In genomic region chr11:108002476-108002875, GRCh38 we compare ENCODE assay signal across 35 cellular contexts.
"Had no signal": no experiment of that assay in that cellular context is flagged by ENCODE, and none has a peak within 500 bp of the region (broad histone marks: within the 10 kb centered on the region; RNA-seq: fewer than 3 reads in every experiment).

No MANE protein-coding gene starts in this region.

- DNase-seq: activated B cell treated with CpG ODN at 0.5 μM for 24 hours; activated CD4-positive, alpha-beta memory T cell treated with anti-CD3 and anti-CD28 coated beads for 36 hours; activated CD4-positive, alpha-beta T cell treated with anti-CD3 and anti-CD28 coated beads for 4 hours; activated CD4-positive, alpha-beta T cell treated with anti-CD3 and anti-CD28 coated beads, Interleukin-2, amount 10 ng/mL, durations not matched to agents 24 days and 14 days; activated CD4-positive, alpha-beta T cell treated with anti-CD3 and anti-CD28 coated beads, Interleukin-2, amount 50 U/mL, for 1 hour; activated CD4-positive, alpha-beta T cell treated with anti-CD3 and anti-CD28 coated beads, Interleukin-2, amount 50 U/mL, for 4 hours; activated CD4-positive, CD25-positive, alpha-beta regulatory T cell treated with anti-CD3 and anti-CD28 coated beads, Interleukin-2, amount 50 U/mL, for 72 hours; activated CD8-positive, alpha-beta memory T cell treated with anti-CD3 and anti-CD28 coated beads, Interleukin-2, amount 50 U/mL, for 4 hours; activated CD8-positive, alpha-beta T cell treated with anti-CD3 and anti-CD28 coated beads for 36 hours; activated effector memory CD4-positive, alpha-beta T cell treated with Interleukin-2 at 50 U/mL for 16 hours; activated gamma-delta T cell; activated naive CD4-positive, alpha-beta T cell treated with anti-CD3 and anti-CD28 coated beads, Interleukin-2, amount 10 ng/mL, durations not matched to agents 7 days and 5 days; activated naive CD4-positive, alpha-beta T cell treated with Interleukin-2 at 50 U/mL for 16 hours; activated naive CD8-positive, alpha-beta T cell treated with anti-CD3 and anti-CD28 coated beads, Interleukin-2, amount 10 ng/mL, durations not matched to agents 7 days and 5 days; activated naive CD8-positive, alpha-beta T cell treated with anti-CD3 and anti-CD28 coated beads, Interleukin-2, amount 50 U/mL, for 24 hours; activated T-cell treated with anti-CD3 and anti-CD28 coated beads for 4 hours; activated T-cell treated with anti-CD3 and anti-CD28 coated beads, Interleukin-2, amount 50 U/mL, for 1 hour; activated T-cell treated with anti-CD3 and anti-CD28 coated beads, Interleukin-2, amount 50 U/mL, for 4 hours; activated T-cell treated with anti-CD3 and anti-CD28 coated beads, Interleukin-2, amount 50 U/mL, for 72 hours; amygdala; anterior cingulate cortex; caudate nucleus; T-cell; T-helper 2 cell; T-helper 9 cell had no signal

- H3K27ac Mint-ChIP-seq: activated B cell treated with CpG ODN at 0.5 μM for 24 hours; activated CD4-positive, alpha-beta memory T cell treated with anti-CD3 and anti-CD28 coated beads for 36 hours; activated CD4-positive, alpha-beta T cell treated with anti-CD3 and anti-CD28 coated beads, Interleukin-2, amount 10 ng/mL, durations not matched to agents 24 days and 14 days; activated CD8-positive, alpha-beta T cell treated with anti-CD3 and anti-CD28 coated beads for 36 hours; activated naive CD4-positive, alpha-beta T cell treated with anti-CD3 and anti-CD28 coated beads, Interleukin-2, amount 10 ng/mL, durations not matched to agents 7 days and 5 days; activated naive CD4-positive, alpha-beta T cell treated with anti-CD3 and anti-CD28 coated beads, Interleukin-2, amount 50 U/mL, for 24 hours; activated naive CD8-positive, alpha-beta T cell; activated naive CD8-positive, alpha-beta T cell treated with anti-CD3 and anti-CD28 coated beads, Interleukin-2, amount 10 ng/mL, durations not matched to agents 7 days and 5 days; activated naive CD8-positive, alpha-beta T cell treated with anti-CD3 and anti-CD28 coated beads, Interleukin-2, amount 50 U/mL, for 24 hours; activated T-cell treated with anti-CD3 and anti-CD28 coated beads, Interleukin-2, amount 50 U/mL, for 72 hours; activated T-helper 1 cell treated with anti-CD3 and anti-CD28 coated beads, Interleukin-12 subunit alpha, Interleukin-12 subunit beta, Interleukin-2, Interleukin-4 antibody, amounts not matched to agents 30 ng/mL and 10 ng/mL and 1 ng/mL, durations not matched to agents 14 hours and 24 hours and 36 hours; activated T-helper 2 cell treated with anti-CD3 and anti-CD28 coated beads, Interferon-gamma antibody, Interleukin-2, Interleukin-4, amounts not matched to agents 10 μg/mL and 5 μg/mL and 100 μg/mL, durations not matched to agents 14 hours and 24 hours and 36 hours; brain; T-cell; T-helper 2 cell treated with Interferon-gamma antibody and Interleukin-4, amounts not matched to agents 5 μg/mL and 100 μg/mL, for 36 hours had no signal

- H3K9me3 ChIP-seq: ascending aorta had no signal

- H3K36me3 ChIP-seq: ascending aorta, cardiac muscle cell had no signal

- ATAC-seq: activated CD8-positive, alpha-beta T cell treated with anti-CD3 and anti-CD28 coated beads for 36 hours; activated naive CD8-positive, alpha-beta T cell treated with anti-CD3 and anti-CD28 coated beads, Interleukin-2, amount 50 U/mL, for 24 hours; activated T-cell treated with anti-CD3 and anti-CD28 coated beads, Interleukin-2, amount 50 U/mL, for 4 hours; activated T-cell treated with anti-CD3 and anti-CD28 coated beads, Interleukin-2, amount 50 U/mL, for 72 hours; T-cell had no signal

- H3K27me3 Mint-ChIP-seq: activated B cell treated with CpG ODN at 0.5 μM for 24 hours; activated naive CD4-positive, alpha-beta T cell treated with anti-CD3 and anti-CD28 coated beads, Interleukin-2, amount 50 U/mL, for 24 hours; activated naive CD8-positive, alpha-beta T cell; activated naive CD8-positive, alpha-beta T cell treated with anti-CD3 and anti-CD28 coated beads, Interleukin-2, amount 50 U/mL, for 24 hours had no signal

- H3K4me1 Mint-ChIP-seq: activated B cell treated with CpG ODN at 0.5 μM for 24 hours; activated CD4-positive, alpha-beta T cell treated with anti-CD3 and anti-CD28 coated beads, Interleukin-2, amount 10 ng/mL, durations not matched to agents 24 days and 14 days; activated naive CD4-positive, alpha-beta T cell treated with anti-CD3 and anti-CD28 coated beads, Interleukin-2, amount 10 ng/mL, durations not matched to agents 7 days and 5 days; activated naive CD8-positive, alpha-beta T cell treated with anti-CD3 and anti-CD28 coated beads, Interleukin-2, amount 10 ng/mL, durations not matched to agents 7 days and 5 days; activated naive CD8-positive, alpha-beta T cell treated with anti-CD3 and anti-CD28 coated beads, Interleukin-2, amount 50 U/mL, for 24 hours; brain; central memory CD8-positive, alpha-beta T cell had no signal

- H3K4me3 Mint-ChIP-seq: activated B cell treated with CpG ODN at 0.5 μM for 24 hours; activated CD4-positive, alpha-beta memory T cell treated with anti-CD3 and anti-CD28 coated beads for 36 hours; activated CD4-positive, alpha-beta T cell treated with anti-CD3 and anti-CD28 coated beads, Interleukin-2, amount 10 ng/mL, durations not matched to agents 24 days and 14 days; activated CD8-positive, alpha-beta T cell treated with anti-CD3 and anti-CD28 coated beads for 36 hours; activated naive CD4-positive, alpha-beta T cell treated with anti-CD3 and anti-CD28 coated beads, Interleukin-2, amount 10 ng/mL, durations not matched to agents 7 days and 5 days; activated naive CD4-positive, alpha-beta T cell treated with anti-CD3 and anti-CD28 coated beads, Interleukin-2, amount 50 U/mL, for 24 hours; activated naive CD8-positive, alpha-beta T cell; activated naive CD8-positive, alpha-beta T cell treated with anti-CD3 and anti-CD28 coated beads, Interleukin-2, amount 10 ng/mL, durations not matched to agents 7 days and 5 days; activated naive CD8-positive, alpha-beta T cell treated with anti-CD3 and anti-CD28 coated beads, Interleukin-2, amount 50 U/mL, for 24 hours; activated T-cell treated with anti-CD3 and anti-CD28 coated beads, Interleukin-2, amount 50 U/mL, for 4 hours; activated T-cell treated with anti-CD3 and anti-CD28 coated beads, Interleukin-2, amount 50 U/mL, for 72 hours; activated T-helper 1 cell treated with anti-CD3 and anti-CD28 coated beads, Interleukin-12 subunit alpha, Interleukin-12 subunit beta, Interleukin-2, Interleukin-4 antibody, amounts not matched to agents 30 ng/mL and 10 ng/mL and 1 ng/mL, durations not matched to agents 14 hours and 24 hours and 36 hours; brain; central memory CD8-positive, alpha-beta T cell; T-cell; T-helper 2 cell treated with Interferon-gamma antibody and Interleukin-4, amounts not matched to agents 5 μg/mL and 100 μg/mL, for 36 hours had no signal

- H3K4me3 ChIP-seq: ascending aorta, cardiac muscle cell had no signal

- H3K27me3 ChIP-seq: ascending aorta, cardiac muscle cell had no signal

- H3K36me3 Mint-ChIP-seq: activated CD4-positive, alpha-beta memory T cell treated with anti-CD3 and anti-CD28 coated beads for 36 hours; activated naive CD4-positive, alpha-beta T cell treated with anti-CD3 and anti-CD28 coated beads, Interleukin-2, amount 10 ng/mL, durations not matched to agents 7 days and 5 days; activated naive CD4-positive, alpha-beta T cell treated with anti-CD3 and anti-CD28 coated beads, Interleukin-2, amount 50 U/mL, for 24 hours; activated naive CD8-positive, alpha-beta T cell; activated naive CD8-positive, alpha-beta T cell treated with anti-CD3 and anti-CD28 coated beads, Interleukin-2, amount 10 ng/mL, durations not matched to agents 7 days and 5 days; brain; T-cell had no signal

- H3K27ac ChIP-seq: ascending aorta, cardiac muscle cell, VCaP had no signal

- H3K4me1 ChIP-seq: ascending aorta had no signal

- H3K9me3 Mint-ChIP-seq: activated B cell treated with CpG ODN at 0.5 μM for 24 hours; activated CD4-positive, alpha-beta memory T cell treated with anti-CD3 and anti-CD28 coated beads for 36 hours; activated CD4-positive, alpha-beta T cell treated with anti-CD3 and anti-CD28 coated beads, Interleukin-2, amount 10 ng/mL, durations not matched to agents 24 days and 14 days; activated CD8-positive, alpha-beta T cell treated with anti-CD3 and anti-CD28 coated beads for 36 hours; activated naive CD4-positive, alpha-beta T cell treated with anti-CD3 and anti-CD28 coated beads, Interleukin-2, amount 10 ng/mL, durations not matched to agents 7 days and 5 days; activated naive CD4-positive, alpha-beta T cell treated with anti-CD3 and anti-CD28 coated beads, Interleukin-2, amount 50 U/mL, for 24 hours; activated naive CD8-positive, alpha-beta T cell treated with anti-CD3 and anti-CD28 coated beads, Interleukin-2, amount 10 ng/mL, durations not matched to agents 7 days and 5 days; activated naive CD8-positive, alpha-beta T cell treated with anti-CD3 and anti-CD28 coated beads, Interleukin-2, amount 50 U/mL, for 24 hours; activated T-cell treated with anti-CD3 and anti-CD28 coated beads, Interleukin-2, amount 50 U/mL, for 4 hours; activated T-cell treated with anti-CD3 and anti-CD28 coated beads, Interleukin-2, amount 50 U/mL, for 72 hours; activated T-helper 1 cell treated with anti-CD3 and anti-CD28 coated beads, Interleukin-12 subunit alpha, Interleukin-12 subunit beta, Interleukin-2, Interleukin-4 antibody, amounts not matched to agents 30 ng/mL and 10 ng/mL and 1 ng/mL, durations not matched to agents 14 hours and 24 hours and 36 hours; activated T-helper 2 cell treated with anti-CD3 and anti-CD28 coated beads, Interferon-gamma antibody, Interleukin-2, Interleukin-4, amounts not matched to agents 10 μg/mL and 5 μg/mL and 100 μg/mL, durations not matched to agents 14 hours and 24 hours and 36 hours; brain; central memory CD8-positive, alpha-beta T cell; T-cell; T-helper 2 cell treated with Interferon-gamma antibody and Interleukin-4, amounts not matched to agents 5 μg/mL and 100 μg/mL, for 36 hours had no signal
